Comparison of ENCODE assay signal across 15 cellular contexts in the genomic region with DNA sequence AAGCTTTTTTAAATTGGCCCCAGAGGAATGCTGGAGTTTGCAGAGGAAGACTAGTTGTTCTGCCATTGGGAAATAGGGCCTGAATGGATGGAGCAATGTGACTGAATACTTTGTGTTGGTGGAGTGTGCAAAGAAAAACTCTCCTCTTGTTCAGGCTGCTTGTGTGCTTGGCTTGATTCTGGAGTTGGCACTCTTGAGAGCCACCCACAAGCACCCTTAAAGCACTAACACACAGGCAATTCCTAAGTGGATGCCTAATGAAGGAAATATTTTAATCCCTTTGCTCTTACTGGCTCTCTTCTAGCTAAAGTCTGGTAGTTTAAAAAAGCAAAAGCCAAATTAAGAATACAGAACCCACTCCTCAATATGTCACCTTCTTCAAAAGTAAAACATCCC.
A peak's percentile ranks its signal among the peaks of the same experiment; 100 is the strongest.
DNase-seq lines count a peak whose midpoint lies in the region; ATAC-seq and TF ChIP-seq lines count a peak whose summit lies in the region.
"Had no signal": no experiment of that assay in that cellular context is flagged by ENCODE, and none has a peak within 500 bp of the region (broad histone marks: within the 10 kb centered on the region; RNA-seq: fewer than 3 reads in every experiment).

No MANE protein-coding gene starts in this region.

- H3K4me1 ChIP-seq in hepatocyte (ENCODE audit: insufficient read depth) (peaks cover 35% of the 10 kb centered on the region), skeletal muscle satellite cell (ENCODE audit: control insufficient read depth, insufficient read depth, low read length) (peaks cover 72% of the 10 kb centered on the region)
- H3K4me1 ChIP-seq: body of pancreas had no signal

- H2AFZ ChIP-seq in hepatocyte, result no peak overlapping the region

- H3K9ac ChIP-seq in skeletal muscle satellite cell (ENCODE audit: low read depth, low read length), result no peak overlapping the region

- peaks cover 35% of the 10 kb centered on the region for H3K79me2 ChIP-seq in hepatocyte

- no peaks in the 10 kb centered on the region for H3K9me3 ChIP-seq in hepatocyte (ENCODE audit: low read depth)
- H3K9me3 ChIP-seq in skeletal muscle satellite cell (replicated peaks; ENCODE audit: low read length), result no peaks in the 10 kb centered on the region
- H3K9me3 ChIP-seq: body of pancreas had no signal

- H3K27me3 ChIP-seq in hepatocyte, result no peaks in the 10 kb centered on the region
- no peaks in the 10 kb centered on the region for H3K27me3 ChIP-seq in skeletal muscle satellite cell (ENCODE audit: control insufficient read depth, insufficient read depth, low read length)
- H3K27me3 ChIP-seq: body of pancreas had no signal

- H3K4me3 ChIP-seq in hepatocyte (no peak overlapping the region), skeletal muscle satellite cell (ENCODE audit: low read length) (no peak overlapping the region)
- H3K4me3 ChIP-seq: body of pancreas had no signal

- no peaks in the 10 kb centered on the region for H4K20me1 ChIP-seq in hepatocyte (ENCODE audit: insufficient read depth, poor library complexity, severe bottlenecking)

- H3K9me2 ChIP-seq in hepatocyte (replicated peaks; ENCODE audit: insufficient read depth), result no peaks in the 10 kb centered on the region

- no peak for TF ChIP-seq CTCF in hepatocyte (IDR thresholded peaks at IDR 0.05; ENCODE audit: poor library complexity)

- DNase-seq in Ammon's horn (ENCODE audit: low spot score) (peak; percentile 70), amniotic epithelial cell (ENCODE audit: low read depth) (peak; percentile 43), hepatocyte (ENCODE audit: low spot score) (no peak), NCI-H187 (lab: John Stamatoyannopoulos, UW) (no peak), DMS 273 (lab: John Stamatoyannopoulos, UW; ENCODE audit: unreplicated experiment) (no peak)
- DNase-seq: activated T-cell treated with anti-CD3 and anti-CD28 coated beads, Interleukin-2, amount 50 U/mL, for 48 hours; GDM1; kidney; MV-4-11; NCI-H748 treated with DMSO at 0.1 percent for 48 hours; occipital lobe had no signal

- TF ChIP-seq POLR2A in GM18505 (IDR thresholded peaks at IDR 0.05; ENCODE audit: borderline replicate concordance, extremely low read depth, insufficient read depth, insufficient read length), result no peak

- H3K36me3 ChIP-seq in hepatocyte (replicated peaks; ENCODE audit: insufficient read depth, low read depth) (no peaks in the 10 kb centered on the region), skeletal muscle satellite cell (ENCODE audit: insufficient read depth, low read length) (no peaks in the 10 kb centered on the region)

- H3K27ac ChIP-seq in hepatocyte, result peak overlapping the region; percentile 22

- no peak overlapping the region for H3K4me2 ChIP-seq in hepatocyte
- H3K4me2 ChIP-seq in skeletal muscle satellite cell (ENCODE audit: low read length), result peak overlapping the region; percentile 57

- ATAC-seq in HG03025 (IDR thresholded peaks at IDR 0.05; ENCODE audit: low FRiP score, unreplicated experiment) (no peak), GM18505 (IDR thresholded peaks at IDR 0.05; ENCODE audit: unreplicated experiment) (no peak)

Comparison
In these comparisons a context has a peak if more than half of its experiments do, and no peak if none do; other contexts are left out.
1. DNase-seq: peak in Ammon's horn (single experiment) and amniotic epithelial cell (single experiment); none in hepatocyte (single experiment), NCI-H187 (0 of 2) and DMS 273 (single experiment).